ENCODE assay signal across 7 cellular contexts in the genomic region with DNA sequence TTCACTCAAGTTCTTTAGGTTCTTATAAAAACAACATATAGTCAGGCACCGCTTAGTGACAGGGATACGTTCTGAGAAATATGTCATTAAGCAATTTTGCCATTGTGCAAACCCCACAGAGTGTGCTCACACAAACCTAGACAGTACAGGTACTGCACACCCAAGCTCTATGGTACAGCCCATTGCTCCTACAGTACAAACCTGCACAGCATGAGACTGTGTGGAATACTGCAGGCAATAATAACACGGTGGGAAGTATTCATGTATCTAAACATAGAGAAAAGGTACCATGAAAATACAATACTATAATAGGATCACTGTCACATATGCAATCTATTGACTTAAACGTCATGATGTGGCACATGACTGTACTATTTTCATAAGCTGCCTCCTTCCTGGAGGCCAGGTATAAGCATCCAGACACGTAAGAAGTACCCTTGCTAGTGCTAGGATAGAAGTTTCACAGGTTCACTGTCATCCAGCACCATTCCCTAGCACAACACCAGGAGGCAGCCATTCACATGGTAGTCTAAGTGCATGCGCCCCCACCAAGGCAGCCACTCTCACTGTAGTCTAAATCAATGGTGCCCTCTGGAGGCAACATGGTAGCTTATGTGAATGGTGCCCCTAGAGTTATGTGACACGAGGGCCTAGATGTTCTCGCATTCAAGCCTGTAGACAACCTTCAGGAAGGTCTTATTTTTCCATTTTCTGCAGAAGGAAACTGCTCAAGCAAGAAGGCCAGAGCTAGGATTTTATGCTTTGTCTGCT.
A peak's percentile ranks its signal among the peaks of the same experiment; 100 is the strongest.
DNase-seq lines count a peak whose midpoint lies in the region; ATAC-seq and TF ChIP-seq lines count a peak whose summit lies in the region.

No MANE protein-coding gene starts in this region.

- DNase-seq in GM06990 (ENCODE audit: extremely low read depth, insufficient read length) (no peak), HUDEP-2 (lab: John Stamatoyannopoulos, UW; ENCODE audit: unreplicated experiment in 76 of 76) (peak in 73 of 76 experiments; percentile 7 to 87 (median 50)), lower lobe of right lung (no peak), T-helper 17 cell (no peak), omental fat pad (ENCODE audit: low spot score) (no peak), NCI-H526 treated with DMSO at 0.1 percent for 48 hours (lab: John Stamatoyannopoulos, UW) (no peak)
- DNase-seq in activated CD4-positive, alpha-beta memory T cell treated with anti-CD3 and anti-CD28 coated beads for 36 hours = peak; percentile 21

- H3K9me3 ChIP-seq in lower lobe of right lung = no peaks in the 10 kb centered on the region
- no peaks in the 10 kb centered on the region for H3K9me3 ChIP-seq in T-helper 17 cell (ENCODE audit: control insufficient read depth, low read length, poor library complexity, severe bottlenecking)

- H3K4me3 ChIP-seq in GM06990 (replicated peaks; ENCODE audit: low read depth, low read length) (no peak overlapping the region), lower lobe of right lung (no peak overlapping the region)

- ATAC-seq in lower lobe of right lung (peak; percentile 58 to 66), T-helper 17 cell (no peak), omental fat pad (ENCODE audit: low FRiP score) (no peak)

- peaks cover 1% of the 10 kb centered on the region for H3K27me3 Mint-ChIP-seq in activated CD4-positive, alpha-beta memory T cell treated with anti-CD3 and anti-CD28 coated beads for 36 hours
- peaks cover 41% of the 10 kb centered on the region for H3K27me3 Mint-ChIP-seq in T-helper 17 cell

- no peak overlapping the region for H3K4me3 Mint-ChIP-seq in activated CD4-positive, alpha-beta memory T cell treated with anti-CD3 and anti-CD28 coated beads for 36 hours
- no peak overlapping the region for H3K4me3 Mint-ChIP-seq in T-helper 17 cell

- intact Hi-C loops in activated CD4-positive, alpha-beta memory T cell treated with anti-CD3 and anti-CD28 coated beads for 36 hours (cut with micrococcal nuclease) = loop anchor here (1.0 to 10.0 kb wide), 2 partner anchors 143 to 292 kb away; no protein-coding TSS in a partner anchor
- intact Hi-C loops in lower lobe of right lung (cut with DNase I) = no loop called here

- H3K36me3 ChIP-seq in GM06990 (ENCODE audit: control insufficient read depth, insufficient read depth, low read length) (no peaks in the 10 kb centered on the region), lower lobe of right lung (no peaks in the 10 kb centered on the region)

- TF ChIP-seq CTCF in GM06990 (IDR thresholded peaks at IDR 0.05; ENCODE audit: insufficient read depth, low read length, poor library complexity, severe bottlenecking) (peak; percentile 61), lower lobe of right lung (IDR thresholded peaks at IDR 0.05) (peak; percentile 15), omental fat pad (IDR thresholded peaks at IDR 0.05) (no peak)

- H3K27ac Mint-ChIP-seq in activated CD4-positive, alpha-beta memory T cell treated with anti-CD3 and anti-CD28 coated beads for 36 hours = no peak overlapping the region
- H3K27ac Mint-ChIP-seq in T-helper 17 cell = no peak overlapping the region

- H3K4me1 ChIP-seq in lower lobe of right lung = peaks cover 4% of the 10 kb centered on the region

- CTCF ChIA-PET in activated CD4-positive, alpha-beta memory T cell treated with anti-CD3 and anti-CD28 coated beads for 36 hours (lab: Charles Lee) = interaction anchor here (0.6 to 1.5 kb wide), 5 partner anchors 140 to 151 kb away, joined by 3 to 7 read pairs (median 3); no protein-coding TSS in a partner anchor

- H3K36me3 Mint-ChIP-seq in activated CD4-positive, alpha-beta memory T cell treated with anti-CD3 and anti-CD28 coated beads for 36 hours = no peaks in the 10 kb centered on the region
- H3K36me3 Mint-ChIP-seq in T-helper 17 cell (ENCODE audit: low read depth) = peaks cover 4% of the 10 kb centered on the region

- H3K9me3 Mint-ChIP-seq in activated CD4-positive, alpha-beta memory T cell treated with anti-CD3 and anti-CD28 coated beads for 36 hours = no peaks in the 10 kb centered on the region

- H3K27me3 ChIP-seq in GM06990 (replicated peaks; ENCODE audit: control insufficient read depth, insufficient read depth, low read length) (no peaks in the 10 kb centered on the region), lower lobe of right lung (ENCODE audit: low read depth) (no peaks in the 10 kb centered on the region)

- H3K4me1 Mint-ChIP-seq in activated CD4-positive, alpha-beta memory T cell treated with anti-CD3 and anti-CD28 coated beads for 36 hours (ENCODE audit: low read depth) = no peaks in the 10 kb centered on the region
- peaks cover 2% of the 10 kb centered on the region for H3K4me1 Mint-ChIP-seq in T-helper 17 cell

- H3K27ac ChIP-seq in lower lobe of right lung = no peak overlapping the region

- POLR2A ChIA-PET in activated CD4-positive, alpha-beta memory T cell treated with anti-CD3 and anti-CD28 coated beads for 36 hours (lab: Charles Lee) = no interaction called here

Comparison
In these comparisons a context has a peak if more than half of its experiments do, and no peak if none do; other contexts are left out.
1. DNase-seq: peak in HUDEP-2 (73 of 76) and activated CD4-positive, alpha-beta memory T cell treated with anti-CD3 and anti-CD28 coated beads for 36 hours (single experiment); none in GM06990 (single experiment), lower lobe of right lung (single experiment), T-helper 17 cell (0 of 3), omental fat pad (single experiment) and NCI-H526 treated with DMSO at 0.1 percent for 48 hours (single experiment).
2. CTCF ChIP-seq: peak in GM06990 (single experiment) and lower lobe of right lung (single experiment); none in omental fat pad (0 of 3).
3. ATAC-seq: peak in lower lobe of right lung (2 of 2); none in T-helper 17 cell (single experiment) and omental fat pad (single experiment).